In genomic region chr7:66348959-66349358, GRCh38 we compare ENCODE assay signal across 16 cellular contexts.
DNase-seq lines count a peak whose midpoint lies in the region; ATAC-seq and TF ChIP-seq lines count a peak whose summit lies in the region.
"Had no signal": no experiment of that assay in that cellular context is flagged by ENCODE, and none has a peak within 500 bp of the region (broad histone marks: within the 10 kb centered on the region; RNA-seq: fewer than 3 reads in every experiment).

No MANE protein-coding gene starts in this region.

- H3K36me3 ChIP-seq in left lung (peaks cover 0 to 1% of the 10 kb centered on the region in 2 donors), WERI-Rb-1 (no peaks in the 10 kb centered on the region)
- H3K36me3 ChIP-seq: right lobe of liver had no signal

- H3K4me3 ChIP-seq in left lung: no peak overlapping the region
- H3K4me3 ChIP-seq in WERI-Rb-1 (ENCODE audit: low read depth, low read length): no peak overlapping the region
- H3K4me3 ChIP-seq: right lobe of liver, SJSA1 had no signal

- no peak for TF ChIP-seq CTCF in WTC11 (IDR thresholded peaks at IDR 0.05)
- TF ChIP-seq CTCF in left lung (IDR thresholded peaks at IDR 0.05): no peak
- TF ChIP-seq CTCF in WERI-Rb-1 (IDR thresholded peaks at IDR 0.05; ENCODE audit: low read depth, low read length): no peak

- peak overlapping the region; percentile 81; the same call in 1 of the 2 replicates for H3K27ac Mint-ChIP-seq in WTC11
- H3K27ac Mint-ChIP-seq: activated naive CD4-positive, alpha-beta T cell treated with anti-CD3 and anti-CD28 coated beads for 36 hours; effector memory CD8-positive, alpha-beta T cell; stimulated activated naive CD8-positive, alpha-beta T cell treated with anti-CD3 and anti-CD28 coated beads, Interleukin-15, Interleukin-2, amounts not matched to agents 100 ng/mL and 50 ng/mL, for 24 hours had no signal

- ATAC-seq in Right ventricle myocardium superior (ENCODE audit: poor library complexity) (peak; percentile 52), WTC11 (no peak), left lung (peak; percentile 75), GM18519 (IDR thresholded peaks at IDR 0.05; ENCODE audit: low FRiP score, unreplicated experiment) (no peak)
- ATAC-seq: effector memory CD8-positive, alpha-beta T cell had no signal

- no peaks in the 10 kb centered on the region for H3K27me3 Mint-ChIP-seq in WTC11 (ENCODE audit: low read depth)
- H3K27me3 Mint-ChIP-seq: stimulated activated naive CD8-positive, alpha-beta T cell treated with anti-CD3 and anti-CD28 coated beads, Interleukin-15, Interleukin-2, amounts not matched to agents 100 ng/mL and 50 ng/mL, for 24 hours had no signal

- peaks cover 9 to 37% of the 10 kb centered on the region in 2 donors for H3K4me1 ChIP-seq in left lung

- DNase-seq in Right ventricle myocardium superior: no peak
- no peak for DNase-seq in cardiac septum (ENCODE audit: low spot score)
- DNase-seq in WTC11 (ENCODE audit: low spot score): no peak
- no peak for DNase-seq in left lung
- DNase-seq in stimulated activated CD4-positive, alpha-beta T cell treated with anti-CD3 and anti-CD28 coated beads, Interleukin-2, amount 100 ng/mL, for 48 hours: no peak
- DNase-seq in erythroblast (lab: John Stamatoyannopoulos, UW): no peak
- DNase-seq in WERI-Rb-1: no peak
- DNase-seq: activated naive CD4-positive, alpha-beta T cell treated with anti-CD3 and anti-CD28 coated beads for 36 hours; effector memory CD8-positive, alpha-beta T cell; NCI-H2029; NCI-H748 treated with DMSO at 0.1 percent for 48 hours; nephron progenitor cell; right lobe of liver had no signal

- CTCF ChIA-PET in WTC11 (lab: Charles Lee): no interaction called here

- no peaks in the 10 kb centered on the region for H3K9me3 ChIP-seq in left lung
- H3K9me3 ChIP-seq in WERI-Rb-1 (ENCODE audit: severe bottlenecking): no peaks in the 10 kb centered on the region
- H3K9me3 ChIP-seq: right lobe of liver, SJSA1 had no signal

- H3K36me3 Mint-ChIP-seq in WTC11: no peaks in the 10 kb centered on the region

- H3K27ac ChIP-seq in left lung (peak overlapping the region; percentile 36 to 83), WERI-Rb-1 (no peak overlapping the region)
- H3K27ac ChIP-seq: right lobe of liver, SJSA1 had no signal

- intact Hi-C loops in Right ventricle myocardium superior (cut with DNase I) (no loop called here), cardiac septum (cut with DNase I) (no loop called here), left lung (cut with DNase I) (no loop called here)

- no peak overlapping the region for H3K4me3 Mint-ChIP-seq in WTC11
- H3K4me3 Mint-ChIP-seq: activated naive CD4-positive, alpha-beta T cell treated with anti-CD3 and anti-CD28 coated beads for 36 hours; effector memory CD8-positive, alpha-beta T cell; nephron progenitor cell; stimulated activated naive CD8-positive, alpha-beta T cell treated with anti-CD3 and anti-CD28 coated beads, Interleukin-15, Interleukin-2, amounts not matched to agents 100 ng/mL and 50 ng/mL, for 24 hours had no signal

- TF ChIP-seq POLR2A in erythroblast (IDR thresholded peaks at IDR 0.05; ENCODE audit: low read length): no peak

- POLR2A ChIA-PET in WTC11 (lab: Charles Lee): no interaction called here

- no peaks in the 10 kb centered on the region for H3K27me3 ChIP-seq in left lung
- no peaks in the 10 kb centered on the region for H3K27me3 ChIP-seq in WERI-Rb-1 (ENCODE audit: insufficient read depth, low read depth, severe bottlenecking)
- H3K27me3 ChIP-seq: right lobe of liver, SJSA1 had no signal

- no peaks in the 10 kb centered on the region for H3K9me3 Mint-ChIP-seq in WTC11
- H3K9me3 Mint-ChIP-seq: effector memory CD8-positive, alpha-beta T cell; stimulated activated naive CD8-positive, alpha-beta T cell treated with anti-CD3 and anti-CD28 coated beads, Interleukin-15, Interleukin-2, amounts not matched to agents 100 ng/mL and 50 ng/mL, for 24 hours had no signal

- H3K4me1 Mint-ChIP-seq in WTC11: peaks cover 14% of the 10 kb centered on the region
- H3K4me1 Mint-ChIP-seq: nephron progenitor cell had no signal

TF ChIP-seq in WTC11, 78 proteins besides CTCF, POLR2A, EP300 and RAD21:
- TF ChIP-seq FOXK1 (CRISPR knock-in tag; IDR thresholded peaks at IDR 0.05) (no peak), IRF1 (CRISPR knock-in tag; IDR thresholded peaks at IDR 0.05) (no peak)

Comparison
In these comparisons a context has a peak if more than half of its experiments do, and no peak if none do; other contexts are left out.
1. ATAC-seq: peak in Right ventricle myocardium superior (single experiment) and left lung (single experiment); none in WTC11 (single experiment) and GM18519 (single experiment).